ENCODE assay signal across 10 cellular contexts in genomic region chr2:128172191-128172590, GRCh38.
DNase-seq lines count a peak whose midpoint lies in the region; ATAC-seq and TF ChIP-seq lines count a peak whose summit lies in the region.
"Had no signal": no experiment of that assay in that cellular context is flagged by ENCODE, and none has a peak within 500 bp of the region (broad histone marks: within the 10 kb centered on the region; RNA-seq: fewer than 3 reads in every experiment).

No MANE protein-coding gene starts in this region.

- in situ Hi-C loops in G401 (cut with HindIII; ENCODE audit: low sequenced_read_pairs) = no loop called here

- H3K36me3 Mint-ChIP-seq in neural crest cell (ENCODE audit: low read depth) = peaks cover 8% of the 10 kb centered on the region
- peaks cover 38% of the 10 kb centered on the region for H3K36me3 Mint-ChIP-seq in mesothelial cell of epicardium

- DNase-seq in G401 (ENCODE audit: low spot score) (peak; percentile 31), NB4 (ENCODE audit: low read depth) (peak; percentile 14), epithelial cell of esophagus (ENCODE audit: low read depth) (peak; percentile 9), neural crest cell (ENCODE audit: low read depth, low spot score) (no peak), mesothelial cell of epicardium (ENCODE audit: low spot score in 2 of 2, unreplicated experiment in 2 of 2) (no peak), NCI-H187 treated with DMSO at 0.1 percent for 48 hours (lab: John Stamatoyannopoulos, UW) (no peak)
- DNase-seq: activated effector memory CD4-positive, alpha-beta T cell treated with anti-CD3 and anti-CD28 coated beads, Interleukin-2, amount 50 U/mL, for 16 hours; mammary epithelial cell; T-helper 9 cell had no signal

- H3K27me3 Mint-ChIP-seq in neural crest cell (ENCODE audit: low read depth) (no peaks in the 10 kb centered on the region), mesothelial cell of epicardium (ENCODE audit: low read depth) (no peaks in the 10 kb centered on the region)

- H3K4me1 Mint-ChIP-seq in neural crest cell (peaks cover 11% of the 10 kb centered on the region), mesothelial cell of epicardium (no peaks in the 10 kb centered on the region)

- TF ChIP-seq CTCF in NB4 (IDR thresholded peaks at IDR 0.05; ENCODE audit: low read depth, low read length) (no peak), epithelial cell of esophagus (IDR thresholded peaks at IDR 0.05; ENCODE audit: insufficient read depth, low read depth, low read length, missing control alignments) (peak; percentile 49), neural crest cell (conservative IDR thresholded peaks at IDR 0.05) (peak; percentile 58), mesothelial cell of epicardium (IDR thresholded peaks at IDR 0.05; ENCODE audit: unreplicated experiment) (no peak)

- no peak for ATAC-seq in GM21619 (IDR thresholded peaks at IDR 0.05; ENCODE audit: unreplicated experiment)

- H3K27ac Mint-ChIP-seq in neural crest cell (ENCODE audit: unreplicated experiment) (no peak overlapping the region), mesothelial cell of epicardium (no peak overlapping the region)

- H3K4me3 ChIP-seq in NB4 (ENCODE audit: low read depth, low read length) (no peak overlapping the region), epithelial cell of esophagus (ENCODE audit: low read length) (no peak overlapping the region)

- TF ChIP-seq POLR2A in NB4 (IDR thresholded peaks at IDR 0.05; ENCODE audit: extremely low read depth, insufficient read length) = no peak

- H3K9me3 Mint-ChIP-seq in neural crest cell (no peaks in the 10 kb centered on the region), mesothelial cell of epicardium (no peaks in the 10 kb centered on the region)

- H3K4me3 Mint-ChIP-seq in neural crest cell (no peak overlapping the region), mesothelial cell of epicardium (no peak overlapping the region)

Comparison
In these comparisons a context has a peak if more than half of its experiments do, and no peak if none do; other contexts are left out.
1. DNase-seq: peak in G401 (single experiment), NB4 (single experiment) and epithelial cell of esophagus (single experiment); none in neural crest cell (single experiment), mesothelial cell of epicardium (0 of 2) and NCI-H187 treated with DMSO at 0.1 percent for 48 hours (single experiment).
2. CTCF ChIP-seq: peak in epithelial cell of esophagus (single experiment) and neural crest cell (single experiment); none in NB4 (single experiment) and mesothelial cell of epicardium (single experiment).